In genomic region chr1:19427087-19427781, GRCh38 we compare ENCODE assay signal across 10 cellular contexts. TPM values are rescaled to one million over a fixed set of nuclear protein-coding genes. Genes with fewer than 3 reads are reported as not detected.
DNase-seq lines count a peak whose midpoint lies in the region; ATAC-seq and TF ChIP-seq lines count a peak whose summit lies in the region.
"Had no signal": no experiment of that assay in that cellular context is flagged by ENCODE, and none has a peak within 500 bp of the region (broad histone marks: within the 10 kb centered on the region; RNA-seq: fewer than 3 reads in every experiment).

No MANE protein-coding gene starts in this region.

- no peak for ATAC-seq in natural killer cell treated with Interleukin-12 subunit alpha and Interleukin-12 subunit beta and Interleukin-15 and Interleukin-18, amount 100 ng/mL, for 72 hours
- ATAC-seq in GM19351 (IDR thresholded peaks at IDR 0.05; ENCODE audit: unreplicated experiment): no peak

- H3K4me1 ChIP-seq in breast epithelium (peaks cover 41 to 58% of the 10 kb centered on the region in 2 donors), mammary epithelial cell (ENCODE audit: insufficient read depth, low read length) (peaks cover 34% of the 10 kb centered on the region), urinary bladder (ENCODE audit: insufficient read depth) (peaks cover 5% of the 10 kb centered on the region)

- dilution Hi-C loops in mammary epithelial cell (cut with HindIII; ENCODE audit: low sequenced_read_pairs): no loop called here

- intact Hi-C loops in breast epithelium (cut with DNase I; ENCODE audit: low total_unique reads) (no loop called here), mammary epithelial cell (cut with micrococcal nuclease) (no loop called here), dorsolateral prefrontal cortex (cut with DNase I) (no loop called here)
- intact Hi-C loops in activated T-helper 2 cell treated with anti-CD3 and anti-CD28 coated beads, Interferon-gamma antibody, Interleukin-2, Interleukin-4, amounts not matched to agents 10 μg/mL and 5 μg/mL and 100 μg/mL, durations not matched to agents 14 hours and 24 hours and 36 hours (cut with micrococcal nuclease): no loop called here

- no peak overlapping the region for H3K9ac ChIP-seq in mammary epithelial cell (ENCODE audit: insufficient read depth, low read length)

- no peak for DNase-seq in breast epithelium (ENCODE audit: low spot score in 2 of 2)
- no peak for DNase-seq in mammary epithelial cell
- DNase-seq in dorsolateral prefrontal cortex: no peak
- no peak for DNase-seq in natural killer cell treated with Interleukin-12 subunit alpha and Interleukin-12 subunit beta and Interleukin-15 and Interleukin-18, amount 100 ng/mL, for 72 hours (ENCODE audit: low spot score)
- DNase-seq in pons (ENCODE audit: low spot score): no peak
- DNase-seq in activated T-helper 2 cell treated with anti-CD3 and anti-CD28 coated beads, Interferon-gamma antibody, Interleukin-2, Interleukin-4, amounts not matched to agents 10 μg/mL and 5 μg/mL and 100 μg/mL, durations not matched to agents 14 hours and 24 hours and 36 hours (ENCODE audit: low spot score): no peak
- DNase-seq: activated CD8-positive, alpha-beta memory T cell treated with anti-CD3 and anti-CD28 coated beads, Interleukin-2, amount 50 U/mL, for 4 hours; NCI-H345 had no signal

- peaks cover 2% of the 10 kb centered on the region for H4K20me1 ChIP-seq in mammary epithelial cell (ENCODE audit: insufficient read depth, low read length)

- H3K27ac ChIP-seq in breast epithelium (peak overlapping the region; percentile 81 to 90), mammary epithelial cell (ENCODE audit: insufficient read depth, low read depth, low read length) (no peak overlapping the region), dorsolateral prefrontal cortex (peak overlapping the region in 57 of 59 donors; percentile 2 to 80 (median 53)), urinary bladder (ENCODE audit: low read depth) (peak overlapping the region; percentile 79)

- peaks cover 56 to 63% of the 10 kb centered on the region in 2 donors for H3K4me1 Mint-ChIP-seq in natural killer cell treated with Interleukin-12 subunit alpha and Interleukin-12 subunit beta and Interleukin-15 and Interleukin-18, amount 100 ng/mL, for 72 hours (ENCODE audit: low read depth in 2 of 2)
- H3K4me1 Mint-ChIP-seq in activated T-helper 2 cell treated with anti-CD3 and anti-CD28 coated beads, Interferon-gamma antibody, Interleukin-2, Interleukin-4, amounts not matched to agents 10 μg/mL and 5 μg/mL and 100 μg/mL, durations not matched to agents 14 hours and 24 hours and 36 hours (ENCODE audit: low read depth): peaks cover 40% of the 10 kb centered on the region

- no peaks in the 10 kb centered on the region for H3K9me3 Mint-ChIP-seq in natural killer cell treated with Interleukin-12 subunit alpha and Interleukin-12 subunit beta and Interleukin-15 and Interleukin-18, amount 100 ng/mL, for 72 hours
- no peaks in the 10 kb centered on the region for H3K9me3 Mint-ChIP-seq in activated T-helper 2 cell treated with anti-CD3 and anti-CD28 coated beads, Interferon-gamma antibody, Interleukin-2, Interleukin-4, amounts not matched to agents 10 μg/mL and 5 μg/mL and 100 μg/mL, durations not matched to agents 14 hours and 24 hours and 36 hours

- no peaks in the 10 kb centered on the region for H3K36me3 ChIP-seq in breast epithelium
- no peaks in the 10 kb centered on the region for H3K36me3 ChIP-seq in mammary epithelial cell (ENCODE audit: insufficient read depth, low read length)
- H3K36me3 ChIP-seq in urinary bladder (ENCODE audit: insufficient read depth): no peaks in the 10 kb centered on the region

- no peaks in the 10 kb centered on the region for H3K27me3 Mint-ChIP-seq in natural killer cell treated with Interleukin-12 subunit alpha and Interleukin-12 subunit beta and Interleukin-15 and Interleukin-18, amount 100 ng/mL, for 72 hours
- no peaks in the 10 kb centered on the region for H3K27me3 Mint-ChIP-seq in activated T-helper 2 cell treated with anti-CD3 and anti-CD28 coated beads, Interferon-gamma antibody, Interleukin-2, Interleukin-4, amounts not matched to agents 10 μg/mL and 5 μg/mL and 100 μg/mL, durations not matched to agents 14 hours and 24 hours and 36 hours (ENCODE audit: low read depth)

- H3K4me3 ChIP-seq in breast epithelium (peak overlapping the region in 1 of 3 donors; percentile 21), mammary epithelial cell (replicated peaks in 1 of 3; ENCODE audit: insufficient read depth in 1 of 3, low read depth in 2 of 3, low read length in 3 of 3) (no peak overlapping the region), dorsolateral prefrontal cortex (no peak overlapping the region), urinary bladder (ENCODE audit: low read depth, low read length) (no peak overlapping the region)

- H3K9me3 ChIP-seq in breast epithelium: no peaks in the 10 kb centered on the region
- H3K9me3 ChIP-seq in mammary epithelial cell (replicated peaks; ENCODE audit: insufficient read depth, low read length): no peaks in the 10 kb centered on the region

- H3K36me3 Mint-ChIP-seq in natural killer cell treated with Interleukin-12 subunit alpha and Interleukin-12 subunit beta and Interleukin-15 and Interleukin-18, amount 100 ng/mL, for 72 hours: no peaks in the 10 kb centered on the region
- H3K36me3 Mint-ChIP-seq in activated T-helper 2 cell treated with anti-CD3 and anti-CD28 coated beads, Interferon-gamma antibody, Interleukin-2, Interleukin-4, amounts not matched to agents 10 μg/mL and 5 μg/mL and 100 μg/mL, durations not matched to agents 14 hours and 24 hours and 36 hours (ENCODE audit: low read depth): peaks cover 11% of the 10 kb centered on the region

- no peak overlapping the region for H3K4me2 ChIP-seq in mammary epithelial cell (ENCODE audit: insufficient read depth, low read depth, low read length)

- H3K27me3 ChIP-seq in breast epithelium (no peaks in the 10 kb centered on the region), mammary epithelial cell (ENCODE audit: insufficient read depth, low read length) (no peaks in the 10 kb centered on the region), dorsolateral prefrontal cortex (no peaks in the 10 kb centered on the region)

- H2AFZ ChIP-seq in mammary epithelial cell (ENCODE audit: low read depth, low read length): no peak overlapping the region

- peak overlapping the region; percentile 26 to 56 for H3K27ac Mint-ChIP-seq in natural killer cell treated with Interleukin-12 subunit alpha and Interleukin-12 subunit beta and Interleukin-15 and Interleukin-18, amount 100 ng/mL, for 72 hours
- no peak overlapping the region for H3K27ac Mint-ChIP-seq in activated T-helper 2 cell treated with anti-CD3 and anti-CD28 coated beads, Interferon-gamma antibody, Interleukin-2, Interleukin-4, amounts not matched to agents 10 μg/mL and 5 μg/mL and 100 μg/mL, durations not matched to agents 14 hours and 24 hours and 36 hours

- TF ChIP-seq POLR2A in breast epithelium (IDR thresholded peaks at IDR 0.05): no peak

- H3K79me2 ChIP-seq in mammary epithelial cell (ENCODE audit: insufficient read depth, low read length): peaks cover 98% of the 10 kb centered on the region

- BruUV-seq in mammary epithelial cell (replicated peaks; lab: Mats Ljungman, UMichigan): no TSS peak

- no peak for TF ChIP-seq CTCF in breast epithelium (IDR thresholded peaks at IDR 0.05)
- no peak for TF ChIP-seq CTCF in mammary epithelial cell (conservative IDR thresholded peaks at IDR 0.05 in 1 of 2, IDR thresholded peaks at IDR 0.05 in 1 of 2; ENCODE audit: extremely low read depth in 1 of 2, insufficient read depth in 1 of 2, low read depth in 1 of 2, low read length in 2 of 2)
- no peak for TF ChIP-seq CTCF in dorsolateral prefrontal cortex (IDR thresholded peaks at IDR 0.05 in 54 of 56, conservative IDR thresholded peaks at IDR 0.05 in 2 of 56; ENCODE audit: low read depth in 1 of 56, partially characterized antibody in 56 of 56)

- CTCF ChIA-PET in mammary epithelial cell (lab: Charles Lee; ENCODE audit: low non-redundant PET): no interaction called here

- no peak overlapping the region for H3K4me3 Mint-ChIP-seq in natural killer cell treated with Interleukin-12 subunit alpha and Interleukin-12 subunit beta and Interleukin-15 and Interleukin-18, amount 100 ng/mL, for 72 hours
- H3K4me3 Mint-ChIP-seq in activated T-helper 2 cell treated with anti-CD3 and anti-CD28 coated beads, Interferon-gamma antibody, Interleukin-2, Interleukin-4, amounts not matched to agents 10 μg/mL and 5 μg/mL and 100 μg/mL, durations not matched to agents 14 hours and 24 hours and 36 hours (ENCODE audit: low read depth): no peak overlapping the region

- in situ Hi-C loops in mammary epithelial cell (cut with MboI; ENCODE audit: low sequenced_read_pairs in 2 of 2): no loop called here

- 70% methylated on average over 14 of the region's 14 CpGs for WGBS in mammary epithelial cell (ENCODE audit: low coverage, missing lambda C conversion rate)
- 27% methylated on average over 14 of the region's 14 CpGs for WGBS in urinary bladder

RNA-seq across cellular contexts. Expression of gene CAPZB, which starts 58.1 kb away (rescaled TPM):
- total RNA-seq in breast epithelium: 100 to 1,000 TPM; 112 to 114 (median 113) TPM
- total RNA-seq in mammary epithelial cell: 100 to 1,000 TPM; 134 to 309 TPM
- polyA plus RNA-seq in mammary epithelial cell: 337 TPM
- polyA minus RNA-seq in mammary epithelial cell: 222 TPM
- 100 to 1,000 TPM; 118 to 250 (median 198) TPM for total RNA-seq in dorsolateral prefrontal cortex
- total RNA-seq in natural killer cell treated with Interleukin-12 subunit alpha and Interleukin-12 subunit beta and Interleukin-15 and Interleukin-18, amount 100 ng/mL, for 72 hours: 100 to 1,000 TPM; 270 to 359 TPM
- 77.1 TPM for total RNA-seq in urinary bladder
- polyA plus RNA-seq in urinary bladder: 372 TPM
- 329 and 336 TPM in 2 replicates for total RNA-seq in activated T-helper 2 cell treated with anti-CD3 and anti-CD28 coated beads, Interferon-gamma antibody, Interleukin-2, Interleukin-4, amounts not matched to agents 10 μg/mL and 5 μg/mL and 100 μg/mL, durations not matched to agents 14 hours and 24 hours and 36 hours
